22 cellular contexts compared by ENCODE assay signal in the genomic region with DNA sequence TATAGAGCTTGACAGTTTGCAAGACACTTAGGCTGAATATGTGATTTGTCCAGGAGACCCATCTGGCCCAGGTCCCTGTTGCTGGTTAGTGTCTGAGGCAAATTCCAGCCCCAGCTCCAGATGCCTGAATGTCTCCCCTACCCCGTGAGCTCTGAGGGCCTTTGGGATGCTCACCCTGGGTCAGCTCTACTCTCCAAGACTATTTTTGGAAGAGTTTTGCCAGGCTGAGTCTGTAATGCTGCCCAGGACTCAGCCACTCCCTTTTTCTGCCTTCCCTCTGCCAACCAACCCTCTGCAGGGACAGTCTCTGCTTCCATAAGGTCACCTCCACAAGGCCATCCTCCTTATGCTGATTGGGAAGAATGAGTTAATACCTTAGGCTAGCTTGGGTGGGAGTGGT.
DNase-seq lines count a peak whose midpoint lies in the region; ATAC-seq, FAIRE-seq and TF ChIP-seq lines count a peak whose summit lies in the region.
"Had no signal": no experiment of that assay in that cellular context is flagged by ENCODE, and none has a peak within 500 bp of the region (broad histone marks: within the 10 kb centered on the region; RNA-seq: fewer than 3 reads in every experiment).

No MANE protein-coding gene starts in this region.

- TF ChIP-seq EP300 in HepG2 (IDR thresholded peaks at IDR 0.05; ENCODE audit: low read depth in 2 of 2, low read length in 2 of 2) (no peak), HepG2 (CRISPR knock-in tag; IDR thresholded peaks at IDR 0.05; ENCODE audit: borderline replicate concordance) (no peak)

- no peak for DNase-seq in HepG2 (ENCODE audit: low spot score)
- no peak for DNase-seq in right lobe of liver
- DNase-seq in heart right ventricle = peak in 1 of 2 donors; percentile 51
- DNase-seq in neural progenitor cell (ENCODE audit: low spot score) = no peak
- DNase-seq in upper lobe of right lung = peak; percentile 9
- DNase-seq in MV-4-11 (lab: John Stamatoyannopoulos, UW) = no peak
- DNase-seq in mucosa of descending colon = no peak
- no peak for DNase-seq in T-helper 2 cell treated with Interferon-gamma antibody and Interleukin-4, amounts not matched to agents 5 μg/mL and 100 μg/mL, for 36 hours (ENCODE audit: low spot score)
- DNase-seq: CD4-positive, alpha-beta T cell; DMS53; EL; IMR-90; NCI-H1436; NCI-H2029; NCI-H345; NCI-H524 treated with DMSO at 0.1 percent for 48 hours; PC-3; RPMI8226 had no signal

- H3K36me3 ChIP-seq in HepG2 (replicated peaks in 1 of 2; ENCODE audit: control insufficient read depth in 1 of 2, insufficient read depth in 2 of 2, low read length in 2 of 2) = peaks cover 26 to 72% of the 10 kb centered on the region in 2 experiments
- H3K36me3 ChIP-seq in right lobe of liver = peaks cover 0 to 10% (median 3%) of the 10 kb centered on the region in 4 donors
- H3K36me3 ChIP-seq in heart right ventricle = peaks cover 0 to 89% (median 12%) of the 10 kb centered on the region in 9 donors
- H3K36me3 ChIP-seq in neural progenitor cell = peaks cover 9% of the 10 kb centered on the region
- peaks cover 70% of the 10 kb centered on the region for H3K36me3 ChIP-seq in upper lobe of right lung
- no peaks in the 10 kb centered on the region for H3K36me3 ChIP-seq in mucosa of descending colon (ENCODE audit: low read depth)

- no peaks in the 10 kb centered on the region for H3F3A ChIP-seq in neural progenitor cell (ENCODE audit: low read depth)

- ATAC-seq in HepG2 (no peak), right lobe of liver (no peak), heart right ventricle (peak; percentile 91 to 98 (median 95)), upper lobe of right lung (no peak), mucosa of descending colon (no peak)
- ATAC-seq: A549, GM23338, HCT116 had no signal

- intact Hi-C loops in HepG2 (cut with micrococcal nuclease; ENCODE audit: unreplicated experiment) (no loop called here), right lobe of liver (cut with DNase I) (no loop called here), heart right ventricle (cut with DNase I) (loop anchor here in 1 of 10 donors (1.0 kb wide), 1 partner anchor 25 kb away; no protein-coding TSS in a partner anchor), upper lobe of right lung (cut with DNase I) (no loop called here), mucosa of descending colon (cut with DNase I, micrococcal nuclease) (no loop called here)

- H3K9ac ChIP-seq in HepG2 (ENCODE audit: insufficient read depth, low read depth, low read length) = no peak overlapping the region
- no peak overlapping the region for H3K9ac ChIP-seq in neural progenitor cell

- H2AFZ ChIP-seq in HepG2 (ENCODE audit: low read length) = no peak overlapping the region
- no peak overlapping the region for H2AFZ ChIP-seq in neural progenitor cell (replicated peaks)
- H2AFZ ChIP-seq: GM23338 had no signal

- H3K4me2 ChIP-seq in HepG2 (ENCODE audit: low read depth, low read length) = no peak overlapping the region
- peak overlapping the region; percentile 29 for H3K4me2 ChIP-seq in neural progenitor cell
- H3K4me2 ChIP-seq: A549, GM23338 had no signal

- no peak overlapping the region for H3K4me3 ChIP-seq in HepG2 (replicated peaks in 1 of 3; ENCODE audit: insufficient read depth in 1 of 3, low read depth in 2 of 3, low read length in 3 of 3)
- no peak overlapping the region for H3K4me3 ChIP-seq in right lobe of liver
- no peak overlapping the region for H3K4me3 ChIP-seq in heart right ventricle
- no peak overlapping the region for H3K4me3 ChIP-seq in neural progenitor cell
- H3K4me3 ChIP-seq in upper lobe of right lung = no peak overlapping the region
- no peak overlapping the region for H3K4me3 ChIP-seq in mucosa of descending colon
- H3K4me3 ChIP-seq: A549, GM23338 had no signal

- 100% methylated on average over 1 of the region's 1 CpG for WGBS in HepG2 (ENCODE audit: low lambda C conversion rate)
- no CpG with 5 or more reads among the region's 1 CpG for WGBS in right lobe of liver (ENCODE audit: insufficient coverage, low coverage, low lambda C conversion rate, missing lambda C conversion rate)
- 25 to 42% methylated on average over 1 of the region's 1 CpG for WGBS in heart right ventricle, 2 donors

- peaks cover 19% of the 10 kb centered on the region for H3K36me3 Mint-ChIP-seq in neural progenitor cell
- H3K36me3 Mint-ChIP-seq in T-helper 2 cell treated with Interferon-gamma antibody and Interleukin-4, amounts not matched to agents 5 μg/mL and 100 μg/mL, for 36 hours (ENCODE audit: low read depth) = peaks cover 40% of the 10 kb centered on the region

- H3K79me2 ChIP-seq in HepG2 (ENCODE audit: insufficient read depth, low read length) (no peaks in the 10 kb centered on the region), neural progenitor cell (ENCODE audit: low read depth) (no peaks in the 10 kb centered on the region)

- H3K9me3 Mint-ChIP-seq in neural progenitor cell = no peaks in the 10 kb centered on the region
- H3K9me3 Mint-ChIP-seq in T-helper 2 cell treated with Interferon-gamma antibody and Interleukin-4, amounts not matched to agents 5 μg/mL and 100 μg/mL, for 36 hours = no peaks in the 10 kb centered on the region
- H3K9me3 Mint-ChIP-seq: CD4-positive, alpha-beta T cell; GM23338 had no signal

- H3K27ac Mint-ChIP-seq in neural progenitor cell = no peak overlapping the region
- H3K27ac Mint-ChIP-seq in T-helper 2 cell treated with Interferon-gamma antibody and Interleukin-4, amounts not matched to agents 5 μg/mL and 100 μg/mL, for 36 hours = no peak overlapping the region
- H3K27ac Mint-ChIP-seq: CD4-positive, alpha-beta T cell; GM23338 had no signal

- H3K27me3 ChIP-seq in HepG2 (ENCODE audit: control insufficient read depth in 1 of 2, insufficient read depth in 2 of 2, low read length in 2 of 2) (no peaks in the 10 kb centered on the region), right lobe of liver (no peaks in the 10 kb centered on the region), heart right ventricle (no peaks in the 10 kb centered on the region), neural progenitor cell (no peaks in the 10 kb centered on the region), upper lobe of right lung (no peaks in the 10 kb centered on the region)

- POLR2A ChIA-PET in HepG2 (lab: Yijun Ruan, JAX) = no interaction called here

- H4K20me1 ChIP-seq in HepG2 (ENCODE audit: insufficient read depth, low read length) = no peaks in the 10 kb centered on the region
- H4K20me1 ChIP-seq in neural progenitor cell (ENCODE audit: low read depth) = peaks cover 9% of the 10 kb centered on the region

- no peak for TF ChIP-seq RAD21 in HepG2 (CRISPR knock-in tag; IDR thresholded peaks at IDR 0.05)

- BruUV-seq in HepG2 (replicated peaks; lab: Mats Ljungman, UMichigan) = no TSS peak

- no peak overlapping the region for H3K4me3 Mint-ChIP-seq in neural progenitor cell
- no peak overlapping the region for H3K4me3 Mint-ChIP-seq in T-helper 2 cell treated with Interferon-gamma antibody and Interleukin-4, amounts not matched to agents 5 μg/mL and 100 μg/mL, for 36 hours
- H3K4me3 Mint-ChIP-seq: CD4-positive, alpha-beta T cell; GM23338 had no signal

- H3K4me1 Mint-ChIP-seq in neural progenitor cell = peaks cover 5% of the 10 kb centered on the region
- H3K4me1 Mint-ChIP-seq in T-helper 2 cell treated with Interferon-gamma antibody and Interleukin-4, amounts not matched to agents 5 μg/mL and 100 μg/mL, for 36 hours (ENCODE audit: low read depth) = no peaks in the 10 kb centered on the region

- in situ Hi-C loops in HepG2 (cut with HindIII; ENCODE audit: extremely low pct_ligation_motif_present, low pct_unique_long_range_greater_than_20kb) = no loop called here

- TF ChIP-seq CTCF in HepG2 (CRISPR knock-in tag; IDR thresholded peaks at IDR 0.05) (no peak), right lobe of liver (IDR thresholded peaks at IDR 0.05) (no peak), heart right ventricle (IDR thresholded peaks at IDR 0.05) (no peak), neural progenitor cell (IDR thresholded peaks at IDR 0.05) (no peak), upper lobe of right lung (IDR thresholded peaks at IDR 0.05) (no peak), mucosa of descending colon (IDR thresholded peaks at IDR 0.05) (no peak)

- H3K4me1 ChIP-seq in HepG2 (ENCODE audit: insufficient read depth, low read length) = no peaks in the 10 kb centered on the region
- H3K4me1 ChIP-seq in right lobe of liver = no peaks in the 10 kb centered on the region
- H3K4me1 ChIP-seq in heart right ventricle = peaks cover 0 to 20% (median 3%) of the 10 kb centered on the region in 9 donors
- H3K4me1 ChIP-seq in neural progenitor cell = peaks cover 10% of the 10 kb centered on the region
- H3K4me1 ChIP-seq in upper lobe of right lung = no peaks in the 10 kb centered on the region
- no peaks in the 10 kb centered on the region for H3K4me1 ChIP-seq in mucosa of descending colon (ENCODE audit: low read depth)
- H3K4me1 ChIP-seq: A549 had no signal

- H3K9me3 ChIP-seq in HepG2 (ENCODE audit: low read length) = no peaks in the 10 kb centered on the region
- no peaks in the 10 kb centered on the region for H3K9me3 ChIP-seq in right lobe of liver
- no peaks in the 10 kb centered on the region for H3K9me3 ChIP-seq in heart right ventricle
- H3K9me3 ChIP-seq in neural progenitor cell (ENCODE audit: low read depth) = no peaks in the 10 kb centered on the region
- no peaks in the 10 kb centered on the region for H3K9me3 ChIP-seq in upper lobe of right lung
- no peaks in the 10 kb centered on the region for H3K9me3 ChIP-seq in mucosa of descending colon
- H3K9me3 ChIP-seq: A549 had no signal

- TF ChIP-seq POLR2A in HepG2 (IDR thresholded peaks at IDR 0.05; ENCODE audit: insufficient read depth in 1 of 2, low read depth in 2 of 2, low read length in 2 of 2) (no peak), right lobe of liver (IDR thresholded peaks at IDR 0.05) (no peak)

- CTCF ChIA-PET in HepG2 (lab: Yijun Ruan, JAX; ENCODE audit: low intra/inter-chr PET ratio, low total read pairs) = no interaction called here

- no peak overlapping the region for H3K27ac ChIP-seq in HepG2 (ENCODE audit: extremely low read length, insufficient read depth, low read length)
- no peak overlapping the region for H3K27ac ChIP-seq in right lobe of liver
- peak overlapping the region in 9 of 10 donors; percentile 26 to 81 (median 71) for H3K27ac ChIP-seq in heart right ventricle
- no peak overlapping the region for H3K27ac ChIP-seq in neural progenitor cell
- H3K27ac ChIP-seq in upper lobe of right lung = no peak overlapping the region
- H3K27ac ChIP-seq: A549 had no signal

- no peaks in the 10 kb centered on the region for H3K27me3 Mint-ChIP-seq in neural progenitor cell (ENCODE audit: insufficient read depth, low read depth)
- H3K27me3 Mint-ChIP-seq in T-helper 2 cell treated with Interferon-gamma antibody and Interleukin-4, amounts not matched to agents 5 μg/mL and 100 μg/mL, for 36 hours (ENCODE audit: low read depth) = no peaks in the 10 kb centered on the region
- H3K27me3 Mint-ChIP-seq: CD4-positive, alpha-beta T cell had no signal

- no peak for FAIRE-seq in HepG2 (lab: Jason Lieb, UNC)
- FAIRE-seq: A549, GM12891 had no signal

TF ChIP-seq in HepG2, 621 proteins besides CTCF, POLR2A, EP300 and RAD21:
- TF ChIP-seq ZSCAN12 (CRISPR knock-in tag; IDR thresholded peaks at IDR 0.05) (no peak), RBM22 (optimal IDR thresholded peaks at IDR 0.05; ENCODE audit: low read length) (peak; percentile 25)

Comparison
In these comparisons a context has a peak if more than half of its experiments do, and no peak if none do; other contexts are left out.
1. ATAC-seq: peak in heart right ventricle (8 of 8); none in HepG2 (single experiment), right lobe of liver (0 of 4), upper lobe of right lung (single experiment) and mucosa of descending colon (single experiment).
2. H3K27ac ChIP-seq: peak in heart right ventricle (9 of 10); none in HepG2 (single experiment), right lobe of liver (0 of 3), neural progenitor cell (single experiment) and upper lobe of right lung (single experiment).